In genomic region chr14:67513631-67514108, GRCh38 we compare ENCODE assay signal across 9 cellular contexts. TPM values are rescaled to one million over a fixed set of nuclear protein-coding genes. Genes with fewer than 3 reads are reported as not detected.
DNase-seq lines count a peak whose midpoint lies in the region; ATAC-seq and TF ChIP-seq lines count a peak whose summit lies in the region.
"Had no signal": no experiment of that assay in that cellular context is flagged by ENCODE, and none has a peak within 500 bp of the region (broad histone marks: within the 10 kb centered on the region; RNA-seq: fewer than 3 reads in every experiment).

No MANE protein-coding gene starts in this region.

- no peak overlapping the region for H4K91ac ChIP-seq in trophoblast cell (ENCODE audit: low read depth, low read length)

- no peak overlapping the region for H4K12ac ChIP-seq in trophoblast cell (ENCODE audit: low read depth, low read length)

- H3K4me1 ChIP-seq in OCI-LY7 (ENCODE audit: insufficient read depth, low read length, poor library complexity, severe bottlenecking): peaks cover 37% of the 10 kb centered on the region
- peaks cover 13 to 26% (median 21%) of the 10 kb centered on the region in 4 donors for H3K4me1 ChIP-seq in esophagus muscularis mucosa
- peaks cover 4 to 11% of the 10 kb centered on the region in 2 experiments for H3K4me1 ChIP-seq in trophoblast cell (ENCODE audit: control insufficient read depth in 1 of 2, insufficient read depth in 2 of 2, low read length in 2 of 2)

- no peak overlapping the region for H3K23ac ChIP-seq in trophoblast cell (ENCODE audit: low read length)

- no peak overlapping the region for H3K9ac ChIP-seq in trophoblast cell (ENCODE audit: low read length)

- 100% methylated on average over 1 of the region's 1 CpG for whole genome bisulfite sequencing in esophagus muscularis mucosa
- no CpG with 5 or more reads among the region's 1 CpG for WGBS in trophoblast cell (ENCODE audit: extremely low coverage, insufficient coverage, insufficient read length)

- DNase-seq in OCI-LY7 (ENCODE audit: low spot score): peak; percentile 27
- no peak for DNase-seq in esophagus muscularis mucosa (ENCODE audit: extremely low spot score)
- no peak for DNase-seq in trophoblast cell
- DNase-seq in NCI-H1105 (lab: John Stamatoyannopoulos, UW): no peak
- DNase-seq: left cardiac atrium had no signal

- no peak overlapping the region for H2BK12ac ChIP-seq in trophoblast cell (ENCODE audit: low read length)

- peak; percentile 48 for ATAC-seq in GM19438 (IDR thresholded peaks at IDR 0.05; ENCODE audit: low read depth, unreplicated experiment)
- no peak for ATAC-seq in GM18502 (IDR thresholded peaks at IDR 0.05; ENCODE audit: poor library complexity, unreplicated experiment)
- ATAC-seq in HG02870 (IDR thresholded peaks at IDR 0.05; ENCODE audit: unreplicated experiment): no peak

- H4K8ac ChIP-seq in trophoblast cell (ENCODE audit: low read depth, low read length): no peak overlapping the region

- no peak overlapping the region for H3K18ac ChIP-seq in trophoblast cell (ENCODE audit: low read length)

- POLR2A ChIA-PET in OCI-LY7 (lab: Charles Lee): interaction anchor here (0.6 to 2.8 kb wide), 12 partner anchors 11 to 182 kb away, joined by 3 to 15 read pairs (median 5); partner anchors contain the start of gene RDH11

- H2AK5ac ChIP-seq in trophoblast cell (ENCODE audit: low read length): no peak overlapping the region

- peak overlapping the region; percentile 74 for H3K4me3 ChIP-seq in OCI-LY7 (ENCODE audit: low read depth, low read length, poor library complexity, severe bottlenecking)
- peak overlapping the region in 1 of 4 donors; percentile 89 for H3K4me3 ChIP-seq in esophagus muscularis mucosa
- H3K4me3 ChIP-seq in skin epidermis: peak overlapping the region in 1 of 7 experiments; percentile 82
- H3K4me3 ChIP-seq in trophoblast cell (ENCODE audit: low read depth, low read length): no peak overlapping the region

- TF ChIP-seq POLR2A in esophagus muscularis mucosa (IDR thresholded peaks at IDR 0.05; ENCODE audit: low read depth): no peak

- no peaks in the 10 kb centered on the region for H3K79me1 ChIP-seq in trophoblast cell (ENCODE audit: low read length)

- TF ChIP-seq CTCF in OCI-LY7 (conservative IDR thresholded peaks at IDR 0.05; ENCODE audit: low read length): no peak
- TF ChIP-seq CTCF in esophagus muscularis mucosa (IDR thresholded peaks at IDR 0.05): no peak

- H3K9me3 ChIP-seq in OCI-LY7 (ENCODE audit: low read length) (no peaks in the 10 kb centered on the region), esophagus muscularis mucosa (no peaks in the 10 kb centered on the region), trophoblast cell (ENCODE audit: insufficient read depth, low read depth, low read length) (no peaks in the 10 kb centered on the region)

- CTCF ChIA-PET in OCI-LY7 (lab: Charles Lee; ENCODE audit: unreplicated experiment): interaction anchor here (1.0 to 2.2 kb wide), 3 partner anchors 25 to 86 kb away, joined by 3 to 11 read pairs (median 5); partner anchors contain the start of gene TMEM229B

- peak overlapping the region; percentile 48 for H3K27ac ChIP-seq in OCI-LY7 (ENCODE audit: low read depth, low read length, poor library complexity, severe bottlenecking)
- peak overlapping the region; percentile 68 to 79 (median 74) for H3K27ac ChIP-seq in esophagus muscularis mucosa (replicated peaks in 1 of 4)
- peak overlapping the region in 11 of 21 experiments; percentile 3 to 93 (median 77) for H3K27ac ChIP-seq in skin epidermis
- H3K27ac ChIP-seq in trophoblast cell (ENCODE audit: low read depth, low read length): no peak overlapping the region

- H2BK5ac ChIP-seq in trophoblast cell (ENCODE audit: low read depth, low read length, poor library complexity): no peak overlapping the region

- BruUV-seq in OCI-LY7 (replicated peaks; lab: Mats Ljungman, UMichigan): no TSS peak

- H2AFZ ChIP-seq in OCI-LY7 (ENCODE audit: low read length) (peak overlapping the region; percentile 98), trophoblast cell (ENCODE audit: insufficient read depth, low read length, poor library complexity) (no peak overlapping the region)

- intact Hi-C loops in OCI-LY7 (cut with micrococcal nuclease; ENCODE audit: unreplicated experiment): no loop called here
- intact Hi-C loops in esophagus muscularis mucosa (cut with DNase I): no loop called here

- TF ChIP-seq EP300 in esophagus muscularis mucosa (IDR thresholded peaks at IDR 0.05): no peak

- H3K4ac ChIP-seq in trophoblast cell (ENCODE audit: low read depth, low read length): no peak overlapping the region

- peak overlapping the region; percentile 94 for H3K4me2 ChIP-seq in OCI-LY7 (ENCODE audit: low read length)
- no peak overlapping the region for H3K4me2 ChIP-seq in trophoblast cell (ENCODE audit: low read length)

- H3K27me3 ChIP-seq in esophagus muscularis mucosa (no peaks in the 10 kb centered on the region), trophoblast cell (ENCODE audit: insufficient read depth, low read length) (peaks cover 29% of the 10 kb centered on the region)

- no peak overlapping the region for H2BK120ac ChIP-seq in trophoblast cell (ENCODE audit: insufficient read depth, low read length, poor library complexity)

- no peaks in the 10 kb centered on the region for H4K20me1 ChIP-seq in OCI-LY7 (ENCODE audit: insufficient read depth, low read length)

- H3K14ac ChIP-seq in trophoblast cell (ENCODE audit: low read length): no peak overlapping the region

- H3K36me3 ChIP-seq in OCI-LY7 (ENCODE audit: insufficient read depth, low read length): no peaks in the 10 kb centered on the region
- no peaks in the 10 kb centered on the region for H3K36me3 ChIP-seq in esophagus muscularis mucosa
- H3K36me3 ChIP-seq in trophoblast cell (ENCODE audit: control insufficient read depth in 1 of 2, insufficient read depth in 2 of 2, low read length in 2 of 2): no peaks in the 10 kb centered on the region

- H3K79me2 ChIP-seq in OCI-LY7 (ENCODE audit: insufficient read depth, low read depth, low read length) (no peaks in the 10 kb centered on the region), trophoblast cell (ENCODE audit: control insufficient read depth, insufficient read depth, low read length, poor library complexity) (no peaks in the 10 kb centered on the region)

- no peaks in the 10 kb centered on the region for H3K9me2 ChIP-seq in OCI-LY7 (ENCODE audit: insufficient read depth, low read length)

RNA-seq across cellular contexts. Expression of gene PLEKHH1, which starts 19.4 kb away (rescaled TPM):
- not detected in 2 replicates for total RNA-seq in OCI-LY7 (2014; rRNA removed; shearing (Covaris generic))
- total RNA-seq in OCI-LY7 (2022): not detected in 2 replicates
- total RNA-seq in esophagus muscularis mucosa: 1 to 10 TPM; 1.7 to 3.8 (median 2.4) TPM
- polyA plus RNA-seq in trophoblast cell (2013): 5.5 and 5.9 TPM in 2 replicates

RNA-seq across cellular contexts. Expression of gene TMEM229B, which starts 25.1 kb away (rescaled TPM):
- total RNA-seq in OCI-LY7 (2014; rRNA removed; shearing (Covaris generic)): 3.9 and 4.8 TPM in 2 replicates
- total RNA-seq in OCI-LY7 (2022) (8.5 and 11.7 TPM in 2 replicates), esophagus muscularis mucosa (1 to 10 TPM; 2.0 to 4.2 (median 3.4) TPM)
- 0.08 TPM in 2 replicates for polyA plus RNA-seq in trophoblast cell (2013)
